1 cellular context compared by ENCODE assay signal in the genomic region with DNA sequence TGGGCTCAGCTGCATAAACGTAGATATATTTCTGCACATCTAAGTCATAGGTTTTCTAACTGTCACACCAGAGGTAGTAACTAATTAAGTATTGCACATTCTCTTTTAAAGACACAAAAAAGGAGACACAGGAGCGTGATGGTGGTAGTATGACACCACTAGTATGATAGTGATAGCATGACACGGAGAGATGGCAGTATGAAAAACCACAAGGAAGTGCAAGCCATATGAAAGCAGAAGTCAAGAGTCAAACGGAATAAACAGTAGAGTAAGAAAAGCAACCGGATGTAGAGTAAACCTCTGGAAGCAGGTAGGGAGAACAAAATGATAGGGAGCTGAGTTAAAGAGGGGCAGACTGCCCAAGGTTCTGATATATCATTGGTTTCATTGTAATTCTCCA.
TF ChIP-seq lines count a peak whose summit lies in the region.

No MANE protein-coding gene starts in this region.

TF ChIP-seq in H1, 55 proteins besides CTCF, POLR2A, EP300 and RAD21 (continued from another document):
- TF ChIP-seq, protein P1, sequence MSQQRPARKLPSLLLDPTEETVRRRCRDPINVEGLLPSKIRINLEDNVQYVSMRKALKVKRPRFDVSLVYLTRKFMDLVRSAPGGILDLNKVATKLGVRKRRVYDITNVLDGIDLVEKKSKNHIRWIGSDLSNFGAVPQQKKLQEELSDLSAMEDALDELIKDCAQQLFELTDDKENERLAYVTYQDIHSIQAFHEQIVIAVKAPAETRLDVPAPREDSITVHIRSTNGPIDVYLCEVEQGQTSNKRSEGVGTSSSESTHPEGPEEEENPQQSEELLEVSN (IDR thresholded peaks at IDR 0.05): no peak
- no peak for TF ChIP-seq RXRA (IDR thresholded peaks at IDR 0.05; ENCODE audit: insufficient read depth, low read depth, low read length)
- no peak for TF ChIP-seq SAP30 (IDR thresholded peaks at IDR 0.05; ENCODE audit: insufficient read depth, insufficient replicate concordance, low read length)
- TF ChIP-seq JUN (IDR thresholded peaks at IDR 0.05; ENCODE audit: low read depth, low read length): no peak
- TF ChIP-seq RFX5 (IDR thresholded peaks at IDR 0.05; ENCODE audit: borderline replicate concordance, low read depth, low read length): no peak
- TF ChIP-seq EGR1 (IDR thresholded peaks at IDR 0.05; ENCODE audit: borderline replicate concordance, low read depth, low read length): no peak
- no peak for TF ChIP-seq CBX8 (IDR thresholded peaks at IDR 0.05; ENCODE audit: borderline replicate concordance, low read depth, low read length)
- no peak for TF ChIP-seq TCF12 (IDR thresholded peaks at IDR 0.05; ENCODE audit: low read depth, low read length)
- no peak for TF ChIP-seq SP4 (IDR thresholded peaks at IDR 0.05; ENCODE audit: low read length)
TF ChIP-seq in H1: peak in this region for 0.
